In the genomic region with DNA sequence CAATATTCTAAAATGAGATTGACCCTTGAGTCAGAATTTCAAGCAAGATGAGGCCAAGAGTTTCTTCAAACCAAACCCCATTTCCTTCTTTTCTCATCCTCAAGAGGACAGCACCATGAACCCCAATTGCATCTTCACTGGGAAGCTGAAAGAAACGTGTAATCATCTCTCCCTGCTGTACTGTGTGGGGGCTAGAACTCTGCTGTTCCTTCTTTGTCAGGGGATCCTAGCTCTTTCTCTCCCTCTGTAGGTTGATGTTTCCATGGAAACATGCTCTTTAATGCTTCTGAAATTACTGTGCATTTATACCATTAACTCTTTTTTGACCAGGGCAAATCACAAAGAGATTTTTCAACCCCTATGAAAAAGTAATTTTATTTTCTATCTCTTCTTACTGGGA, we compare ENCODE assay signal across 24 cellular contexts.
"Had no signal": no experiment of that assay in that cellular context is flagged by ENCODE, and none has a peak within 500 bp of the region (broad histone marks: within the 10 kb centered on the region; RNA-seq: fewer than 3 reads in every experiment).

No MANE protein-coding gene starts in this region.

- H3K4me1 Mint-ChIP-seq: immature natural killer cell; naive B cell; natural killer cell; neural crest cell; stimulated activated memory B cell treated with anti-CD40 and anti-IgM and Interleukin-4, amounts not matched to agents 10 μg/mL and 1 μg/mL and 100 μg/mL, for 72 hours; stimulated activated naive CD8-positive, alpha-beta T cell treated with anti-CD3 and anti-CD28 coated beads, Interleukin-15, amount 100 ng/mL, for 72 hours had no signal

- DNase-seq: immature natural killer cell; kidney; left colon; left ventricle myocardium inferior; mesendoderm; naive B cell; natural killer cell; pancreas; posterior cingulate gyrus; psoas muscle; right lobe of liver; stimulated activated CD4-positive, alpha-beta T cell treated with anti-CD3 and anti-CD28 coated beads, Interleukin-1b, Interleukin-23, amount 100 ng/mL, for 48 hours; stimulated activated CD4-positive, alpha-beta T cell treated with anti-CD3 and anti-CD28 coated beads, Interleukin-2, amount 100 ng/mL, for 48 hours; stimulated activated CD4-positive, alpha-beta T cell treated with anti-CD3 and anti-CD28 coated beads, Interleukin-4, amount 100 ng/mL, for 4 hours; stimulated activated CD8-positive, alpha-beta memory T cell treated with anti-CD3 and anti-CD28 coated beads, Interleukin-4, amount 100 ng/mL, for 48 hours; stimulated activated naive CD4-positive, alpha-beta T cell treated with Interleukin-2 at 50 U/mL for 16 hours; stimulated activated naive CD8-positive, alpha-beta T cell treated with anti-CD3 and anti-CD28 coated beads, Interleukin-15, amount 100 ng/mL, for 72 hours; substantia nigra; thyroid gland; transverse colon; upper lobe of left lung had no signal

- H3K4me3 Mint-ChIP-seq: immature natural killer cell; mesothelial cell of epicardium; naive B cell; natural killer cell; neural crest cell; stimulated activated memory B cell treated with anti-CD40 and anti-IgM and Interleukin-4, amounts not matched to agents 10 μg/mL and 1 μg/mL and 100 μg/mL, for 72 hours; stimulated activated naive CD8-positive, alpha-beta T cell treated with anti-CD3 and anti-CD28 coated beads, Interleukin-15, amount 100 ng/mL, for 72 hours had no signal

- H3K9me3 Mint-ChIP-seq: mesothelial cell of epicardium; neural crest cell; stimulated activated memory B cell treated with anti-CD40 and anti-IgM and Interleukin-4, amounts not matched to agents 10 μg/mL and 1 μg/mL and 100 μg/mL, for 72 hours had no signal

- H3K27ac Mint-ChIP-seq: immature natural killer cell; mesothelial cell of epicardium; naive B cell; natural killer cell; stimulated activated memory B cell treated with anti-CD40 and anti-IgM and Interleukin-4, amounts not matched to agents 10 μg/mL and 1 μg/mL and 100 μg/mL, for 72 hours; stimulated activated naive CD8-positive, alpha-beta T cell treated with anti-CD3 and anti-CD28 coated beads, Interleukin-15, amount 100 ng/mL, for 72 hours had no signal

- ATAC-seq: left colon; natural killer cell; pancreas; psoas muscle; right lobe of liver; stimulated activated memory B cell treated with anti-CD40 and anti-IgM and Interleukin-4, amounts not matched to agents 10 μg/mL and 1 μg/mL and 100 μg/mL, for 72 hours; stimulated activated naive CD8-positive, alpha-beta T cell treated with anti-CD3 and anti-CD28 coated beads, Interleukin-15, amount 100 ng/mL, for 72 hours had no signal

- H3K36me3 Mint-ChIP-seq: immature natural killer cell; mesothelial cell of epicardium; naive B cell; natural killer cell; stimulated activated memory B cell treated with anti-CD40 and anti-IgM and Interleukin-4, amounts not matched to agents 10 μg/mL and 1 μg/mL and 100 μg/mL, for 72 hours had no signal
